ENCODE assay signal across 24 cellular contexts in genomic region chr12:32183646-32184045, GRCh38.
DNase-seq lines count a peak whose midpoint lies in the region; ATAC-seq lines count a peak whose summit lies in the region.
"Had no signal": no experiment of that assay in that cellular context is flagged by ENCODE, and none has a peak within 500 bp of the region (broad histone marks: within the 10 kb centered on the region; RNA-seq: fewer than 3 reads in every experiment).

No MANE protein-coding gene starts in this region.

- H3K36me3 Mint-ChIP-seq in activated CD4-positive, alpha-beta T cell treated with anti-CD3 and anti-CD28 coated beads, Interleukin-2, amount 10 ng/mL, durations not matched to agents 7 days and 5 days (ENCODE audit: low read depth): peaks cover 5% of the 10 kb centered on the region

- H3K36me3 ChIP-seq in SJCRH30: no peaks in the 10 kb centered on the region
- H3K36me3 ChIP-seq: stomach, upper lobe of left lung had no signal

- no peak overlapping the region for H3K4me3 ChIP-seq in SJCRH30
- H3K4me3 ChIP-seq: body of pancreas, SK-N-MC, skin epidermis, stomach, upper lobe of left lung had no signal

- no peaks in the 10 kb centered on the region for H3K27me3 ChIP-seq in SJCRH30
- H3K27me3 ChIP-seq: body of pancreas, stomach, upper lobe of left lung had no signal

- no peaks in the 10 kb centered on the region for H3K27me3 Mint-ChIP-seq in activated CD4-positive, alpha-beta T cell treated with anti-CD3 and anti-CD28 coated beads, Interleukin-2, amount 10 ng/mL, durations not matched to agents 7 days and 5 days
- H3K27me3 Mint-ChIP-seq: activated naive CD8-positive, alpha-beta T cell had no signal

- no peaks in the 10 kb centered on the region for H3K9me3 Mint-ChIP-seq in activated CD4-positive, alpha-beta T cell treated with anti-CD3 and anti-CD28 coated beads, Interleukin-2, amount 10 ng/mL, durations not matched to agents 7 days and 5 days
- H3K9me3 Mint-ChIP-seq: nephron; T-helper 2 cell treated with Interferon-gamma antibody and Interleukin-4, amounts not matched to agents 5 μg/mL and 100 μg/mL, for 36 hours had no signal

- peak overlapping the region; percentile 68 for H3K27ac ChIP-seq in SJCRH30
- H3K27ac ChIP-seq: body of pancreas, SK-N-MC, skin epidermis, stomach, upper lobe of left lung had no signal

- no peak overlapping the region for H3K4me3 Mint-ChIP-seq in activated CD4-positive, alpha-beta T cell treated with anti-CD3 and anti-CD28 coated beads, Interleukin-2, amount 10 ng/mL, durations not matched to agents 7 days and 5 days
- H3K4me3 Mint-ChIP-seq: activated naive CD8-positive, alpha-beta T cell; CD14-positive monocyte; nephron; T-helper 2 cell treated with Interferon-gamma antibody and Interleukin-4, amounts not matched to agents 5 μg/mL and 100 μg/mL, for 36 hours had no signal

- POLR2A ChIA-PET in activated CD4-positive, alpha-beta T cell treated with anti-CD3 and anti-CD28 coated beads, Interleukin-2, amount 10 ng/mL, durations not matched to agents 7 days and 5 days (lab: Charles Lee): no interaction called here

- no peaks in the 10 kb centered on the region for H3K9me3 ChIP-seq in SJCRH30 (replicated peaks)
- H3K9me3 ChIP-seq: body of pancreas, stomach, upper lobe of left lung had no signal

- DNase-seq in A172 (ENCODE audit: low spot score) (peak; percentile 40), GM04504 (ENCODE audit: low read depth) (peak; percentile 8), SJCRH30 (peak; percentile 76 to 78), iris pigment epithelial cell (ENCODE audit: low read depth) (peak; percentile 10), NCI-H1092 (lab: John Stamatoyannopoulos, UW) (no peak), NCI-H2227 (lab: John Stamatoyannopoulos, UW; ENCODE audit: unreplicated experiment) (no peak)
- DNase-seq in activated CD4-positive, alpha-beta T cell treated with anti-CD3 and anti-CD28 coated beads, Interleukin-2, amount 10 ng/mL, durations not matched to agents 7 days and 5 days: no peak
- DNase-seq: activated CD8-positive, alpha-beta memory T cell treated with anti-CD3 and anti-CD28 coated beads for 24 hours; body of pancreas; DMS53; NCI-H2171 treated with DMSO at 0.1 percent for 48 hours; NCI-H82; stimulated activated CD4-positive, alpha-beta T cell treated with anti-CD3 and anti-CD28 coated beads, Interleukin-4, amount 100 ng/mL, for 1 hour; stomach; upper lobe of left lung had no signal

- ATAC-seq in GM21723 (IDR thresholded peaks at IDR 0.05; ENCODE audit: unreplicated experiment): no peak
- ATAC-seq: activated CD4-positive, CD25-positive, alpha-beta regulatory T cell treated with anti-CD3 and anti-CD28 coated beads, Interleukin-2, amount 50 U/mL, for 24 hours; body of pancreas; Panc1 had no signal

- H3K4me1 ChIP-seq in SJCRH30: peaks cover 8% of the 10 kb centered on the region
- H3K4me1 ChIP-seq: body of pancreas, stomach, upper lobe of left lung had no signal

- H3K27ac Mint-ChIP-seq in activated CD4-positive, alpha-beta T cell treated with anti-CD3 and anti-CD28 coated beads, Interleukin-2, amount 10 ng/mL, durations not matched to agents 7 days and 5 days: no peak overlapping the region
- H3K27ac Mint-ChIP-seq: activated naive CD8-positive, alpha-beta T cell; CD14-positive monocyte; nephron; T-helper 2 cell treated with Interferon-gamma antibody and Interleukin-4, amounts not matched to agents 5 μg/mL and 100 μg/mL, for 36 hours had no signal

- CTCF ChIA-PET in activated CD4-positive, alpha-beta T cell treated with anti-CD3 and anti-CD28 coated beads, Interleukin-2, amount 10 ng/mL, durations not matched to agents 7 days and 5 days (lab: Charles Lee): no interaction called here

- H3K4me1 Mint-ChIP-seq in activated CD4-positive, alpha-beta T cell treated with anti-CD3 and anti-CD28 coated beads, Interleukin-2, amount 10 ng/mL, durations not matched to agents 7 days and 5 days: no peaks in the 10 kb centered on the region
- H3K4me1 Mint-ChIP-seq: CD14-positive monocyte had no signal

Comparison
In these comparisons a context has a peak if more than half of its experiments do, and no peak if none do; other contexts are left out.
1. DNase-seq: peak in A172 (single experiment), GM04504 (single experiment), SJCRH30 (2 of 2) and iris pigment epithelial cell (single experiment); none in NCI-H1092 (single experiment), activated CD4-positive, alpha-beta T cell treated with anti-CD3 and anti-CD28 coated beads, Interleukin-2, amount 10 ng/mL, durations not matched to agents 7 days and 5 days (single experiment) and NCI-H2227 (single experiment).